Comparison of ENCODE assay signal across 1 cellular context in the genomic region with DNA sequence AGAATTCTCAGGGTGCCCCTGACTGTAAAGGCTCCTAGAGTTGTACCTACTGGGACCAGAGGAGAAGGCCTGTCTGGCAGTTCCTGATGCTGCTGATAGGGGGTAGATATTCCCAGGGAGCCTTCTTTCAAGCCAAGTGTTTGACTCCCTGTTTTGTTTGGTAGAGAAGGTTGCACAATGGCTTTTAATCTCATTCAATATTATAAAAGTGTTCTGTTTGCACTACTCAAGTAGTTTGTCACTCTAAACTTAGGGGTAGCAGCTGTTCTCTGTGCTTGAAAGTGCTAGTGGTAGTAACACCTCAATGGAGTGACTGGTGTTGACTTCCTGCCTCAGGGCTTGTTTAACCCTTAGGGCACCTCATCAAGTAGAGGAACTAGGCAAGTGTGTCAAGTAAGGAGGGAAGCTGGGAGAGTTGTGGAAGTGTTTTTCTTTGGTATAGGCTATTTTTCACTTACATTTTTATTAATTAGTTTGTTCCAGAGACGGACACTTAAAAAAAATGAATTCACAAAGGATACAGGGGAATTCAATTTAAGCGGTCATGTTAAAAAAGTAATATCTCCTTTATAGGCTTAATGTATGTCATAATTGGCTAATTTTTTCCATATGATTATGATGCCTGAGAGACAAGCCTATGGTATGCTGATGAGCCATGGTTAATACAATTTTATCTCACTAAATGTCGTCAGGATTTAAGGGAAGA.
TF ChIP-seq lines count a peak whose summit lies in the region.

No MANE protein-coding gene starts in this region.

TF ChIP-seq in HCT116, 20 proteins besides CTCF, POLR2A, EP300 and RAD21:
- TF ChIP-seq ZNF274 (IDR thresholded peaks at IDR 0.05; ENCODE audit: low read depth, low read length) (no peak), CEBPB (IDR thresholded peaks at IDR 0.05; ENCODE audit: low read depth) (no peak), SIN3A (IDR thresholded peaks at IDR 0.05; ENCODE audit: low read depth) (no peak)
